25 cellular contexts compared by ENCODE assay signal in the genomic region with DNA sequence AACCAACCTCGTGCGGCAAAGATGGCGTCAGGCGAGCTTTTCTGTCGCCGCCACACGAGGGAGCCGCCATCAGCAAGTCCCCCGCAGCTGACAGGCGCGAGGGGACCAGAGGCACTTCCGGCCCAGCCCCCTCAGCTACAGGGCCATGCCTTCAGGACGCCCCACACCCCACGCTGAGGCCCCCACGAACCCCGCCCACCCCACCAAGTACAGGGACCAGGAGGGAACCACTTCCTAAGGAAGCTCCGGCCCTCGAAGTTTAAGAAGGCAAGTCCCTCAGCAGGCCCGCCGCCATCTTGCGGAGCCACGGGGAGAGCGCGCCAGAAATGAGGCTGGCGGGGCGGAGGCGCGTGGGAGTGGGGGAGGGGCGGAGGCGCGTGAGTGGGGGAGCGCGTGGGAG. TPM values are rescaled to one million over a fixed set of nuclear protein-coding genes. Genes with fewer than 3 reads are reported as not detected.
A peak's percentile ranks its signal among the peaks of the same experiment; 100 is the strongest.
DNase-seq lines count a peak whose midpoint lies in the region; ATAC-seq, FAIRE-seq and TF ChIP-seq lines count a peak whose summit lies in the region.
"Had no signal": no experiment of that assay in that cellular context is flagged by ENCODE, and none has a peak within 500 bp of the region (broad histone marks: within the 10 kb centered on the region; RNA-seq: fewer than 3 reads in every experiment).

No MANE protein-coding gene starts in this region.

- H2AK5ac ChIP-seq in mesendoderm (ENCODE audit: low read length), result no peak overlapping the region

- 59% methylated on average over 23 of the region's 33 CpGs for WGBS in K562 (ENCODE audit: insufficient coverage, low coverage, missing lambda C conversion rate)
- no CpG with 5 or more reads among the region's 33 CpGs for WGBS in mesendoderm (ENCODE audit: extremely low coverage, insufficient coverage, low lambda C conversion rate)

- H3K79me2 ChIP-seq in K562 (ENCODE audit: control insufficient read depth, insufficient read depth, low read length), result no peaks in the 10 kb centered on the region
- H3K79me2 ChIP-seq in mesendoderm (ENCODE audit: control insufficient read depth, insufficient read depth, low read length), result no peaks in the 10 kb centered on the region

- intact Hi-C loops in K562 (cut with micrococcal nuclease), result loop anchor here (5.0 kb wide), 2 partner anchors 223 to 1238 kb away; no protein-coding TSS in a partner anchor

- H3K9me1 ChIP-seq in K562 (ENCODE audit: control insufficient read depth, insufficient read depth, low read length), result no peaks in the 10 kb centered on the region

- no peak for FAIRE-seq in K562 (lab: Jason Lieb, UNC)

- H4K20me1 ChIP-seq in K562 (replicated peaks; ENCODE audit: control insufficient read depth, insufficient read depth, low read length), result no peaks in the 10 kb centered on the region

- H2BK120ac ChIP-seq in mesendoderm (ENCODE audit: low read depth, low read length), result no peak overlapping the region

- TF ChIP-seq RAD21 in K562 (CRISPR knock-in tag; conservative IDR thresholded peaks at IDR 0.05 in 1 of 2, IDR thresholded peaks at IDR 0.05 in 1 of 2), result no peak

- no peak overlapping the region for H3K4ac ChIP-seq in mesendoderm (ENCODE audit: low read depth, low read length)

- no peak for TF ChIP-seq POLR2A in K562 (conservative IDR thresholded peaks at IDR 0.05)

- no peak for ATAC-seq in K562
- ATAC-seq: Right ventricle myocardium inferior had no signal

- H2BK5ac ChIP-seq in mesendoderm (ENCODE audit: low read length), result no peak overlapping the region

- CTCF ChIA-PET in K562 (lab: Yijun Ruan, JAX; ENCODE audit: low intra/inter-chr PET ratio), result no interaction called here

- H3K4me3 ChIP-seq in K562 (no peak overlapping the region), mesendoderm (ENCODE audit: low read length) (no peak overlapping the region)
- H3K4me3 ChIP-seq: HAP-1, SJSA1 had no signal

- peaks cover 0 to 6% of the 10 kb centered on the region in 2 experiments; a peak in 1 of 5 replicates for H3K4me1 ChIP-seq in K562 (replicated peaks in 1 of 2; ENCODE audit: control insufficient read depth in 2 of 2, insufficient read depth in 2 of 2, low read length in 2 of 2)
- no peaks in the 10 kb centered on the region for H3K4me1 ChIP-seq in mesendoderm (ENCODE audit: control insufficient read depth, low read depth, low read length)
- H3K4me1 ChIP-seq: SJSA1 had no signal

- H3K36me3 ChIP-seq in K562 (ENCODE audit: control insufficient read depth, insufficient read depth, low read length) (no peaks in the 10 kb centered on the region), mesendoderm (ENCODE audit: control insufficient read depth, insufficient read depth, low read length) (no peaks in the 10 kb centered on the region)
- H3K36me3 ChIP-seq: HAP-1, SJSA1 had no signal

- H3K27ac ChIP-seq in K562 (ENCODE audit: extremely low read depth, low read depth, low read length) (no peak overlapping the region), mesendoderm (ENCODE audit: low read depth, low read length) (no peak overlapping the region)
- H3K27ac ChIP-seq: SJSA1 had no signal

- H4K5ac ChIP-seq in mesendoderm (ENCODE audit: low read length), result no peak overlapping the region

- in situ Hi-C loops in K562 (cut with MboI), result loop anchor here (10.0 kb wide), 2 partner anchors 630 to 800 kb away; no protein-coding TSS in a partner anchor

- no peaks in the 10 kb centered on the region for H3K79me1 ChIP-seq in mesendoderm (ENCODE audit: low read length)

- H4K8ac ChIP-seq in mesendoderm (ENCODE audit: low read depth, low read length), result no peak overlapping the region

- no peak overlapping the region for H3K56ac ChIP-seq in mesendoderm (ENCODE audit: low read length)

- H3K9me3 ChIP-seq in K562 (replicated peaks; ENCODE audit: control insufficient read depth, insufficient read depth, low read depth, low read length), result no peaks in the 10 kb centered on the region
- H3K9me3 ChIP-seq: HAP-1, SJSA1 had no signal

- no peak for TF ChIP-seq CTCF in K562 (IDR thresholded peaks at IDR 0.05 in 2 of 3, conservative IDR thresholded peaks at IDR 0.05 in 1 of 3; ENCODE audit: insufficient read depth in 2 of 3, low read depth in 1 of 3, low read length in 3 of 3)

- no peak overlapping the region for H2BK15ac ChIP-seq in mesendoderm (replicated peaks; ENCODE audit: low read depth)

- H3K23ac ChIP-seq in mesendoderm (ENCODE audit: low read length), result no peak overlapping the region

- H3K27me3 ChIP-seq in K562 (ENCODE audit: control insufficient read depth in 2 of 2, insufficient read depth in 2 of 2, low read length in 2 of 2), result no peaks in the 10 kb centered on the region
- H3K27me3 ChIP-seq in mesendoderm (ENCODE audit: insufficient read depth, low read length, poor library complexity), result no peaks in the 10 kb centered on the region
- H3K27me3 ChIP-seq: SJSA1 had no signal

- no peak for TF ChIP-seq EP300 in K562 (IDR thresholded peaks at IDR 0.05; ENCODE audit: low read length)

- DNase-seq in activated gamma-delta T cell (lab: John Stamatoyannopoulos, UW) (peak; percentile 4), activated gamma-delta T cell treated with Interleukin-2 at 50 U/mL for 16 hours (no peak), K562 (ENCODE audit: extremely low read depth in 1 of 4, low spot score in 3 of 4) (no peak), mesendoderm (peak; percentile 9), NCI-H2081 treated with DMSO at 0.1 percent for 48 hours (lab: John Stamatoyannopoulos, UW) (no peak), NCI-H1417 (lab: John Stamatoyannopoulos, UW) (no peak), OCI-M1 (lab: John Stamatoyannopoulos, UW) (no peak)
- DNase-seq: EL; GF-D8; KG1; NCI-H1092; NCI-H146; NCI-H2029 treated with DMSO at 0.1 percent for 48 hours; NCI-H2171; NCI-H345; NCI-H524; NCI-H774; NK-92 treated with Interleukin-12 subunit alpha and Interleukin-12 subunit beta, amount 100 ng/mL, for 24 hours had no signal

- BruUV-seq in K562 (replicated peaks; lab: Mats Ljungman, UMichigan), result no TSS peak

- H3K9ac ChIP-seq in K562 (ENCODE audit: insufficient read depth in 1 of 2, low read depth in 2 of 2, low read length in 2 of 2) (no peak overlapping the region), mesendoderm (ENCODE audit: low read length) (no peak overlapping the region)

- H3K4me2 ChIP-seq in K562 (ENCODE audit: insufficient read depth, low read length) (no peak overlapping the region), mesendoderm (ENCODE audit: low read length) (no peak overlapping the region)

- H3K18ac ChIP-seq in mesendoderm (ENCODE audit: low read length), result no peak overlapping the region

- no peak overlapping the region for H2AFZ ChIP-seq in K562 (ENCODE audit: low read depth, low read length)

- POLR2A ChIA-PET in K562 (lab: Yijun Ruan, JAX), result no interaction called here

TF ChIP-seq in K562, 482 proteins besides CTCF, POLR2A, EP300 and RAD21:
- TF ChIP-seq GATA2 (CRISPR knock-in tag; IDR thresholded peaks at IDR 0.05) (no peak), NR0B1 (IDR thresholded peaks at IDR 0.05; ENCODE audit: partially characterized antibody) (no peak), PCBP1 (IDR thresholded peaks at IDR 0.05; ENCODE audit: low read depth, low read length, poor library complexity, severe bottlenecking) (peak; percentile 2)

RNA-seq across cellular contexts. Expression of gene DAZL, which starts 0.8 kb away (rescaled TPM):
- total RNA-seq in K562 (2011; cell fraction: chromatin; rRNA removed; ENCODE audit: low replicate concordance), result not detected in 2 replicates
- total RNA-seq in K562 (2011; cell fraction: nucleolus; rRNA removed), result not detected in 2 replicates
- total RNA-seq in K562 (2011; cell fraction: nucleoplasm; rRNA removed), result not detected in 2 replicates
- total RNA-seq in K562 (2014; rRNA removed) (not detected in 2 replicates), K562 (2014; rRNA removed; fragmentation: Illumina TruSeq; extraction: Trizol) (not detected in 2 replicates), K562 (2015; rRNA removed; fragmentation: Illumina TruSeq; extraction: Trizol) (not detected in 2 replicates), K562 (2021) (not detected in 2 replicates)
- polyA plus RNA-seq in K562 (2011; rRNA removed) (not detected in 2 replicates), K562 (2014; fragmentation: Illumina TruSeq; extraction: Trizol) (not detected in 2 replicates), K562 (2014; fragmentation: Nextera tagmentation; extraction: Ambion mirVana) (not detected), K562 (2014; rRNA removed) (not detected in 2 replicates)
- polyA plus RNA-seq in K562 (2011; cell fraction: cytosol; rRNA removed), result not detected in 2 replicates
- not detected in 2 replicates for polyA plus RNA-seq in K562 (2011; cell fraction: nucleus; rRNA removed)
- polyA plus RNA-seq in K562 (2012), result not detected in 2 replicates
- not detected in 2 replicates for polyA minus RNA-seq in K562 (2011; rRNA and poly(A)+ RNA removed)
- polyA minus RNA-seq in K562 (2011; cell fraction: cytosol; rRNA and poly(A)+ RNA removed), result not detected in 2 replicates
- polyA minus RNA-seq in K562 (2011; cell fraction: nucleus; rRNA and poly(A)+ RNA removed), result not detected in 2 replicates
- polyA plus RNA-seq in mesendoderm (2013, experiment 1 of 2), result 0.22 TPM
- 0.41 TPM for polyA plus RNA-seq in mesendoderm (2013, experiment 2 of 2)
- total RNA-seq: A172, B cell, HT1080, Right ventricle myocardium inferior, SJSA1 had no signal
- polyA plus RNA-seq: CD14-positive monocyte had no signal

Comparison
In these comparisons a context has a peak if more than half of its experiments do, and no peak if none do; other contexts are left out.
1. DNase-seq: peak in activated gamma-delta T cell (single experiment) and mesendoderm (single experiment); none in activated gamma-delta T cell treated with Interleukin-2 at 50 U/mL for 16 hours (single experiment), K562 (0 of 4), NCI-H2081 treated with DMSO at 0.1 percent for 48 hours (single experiment), NCI-H1417 (0 of 3) and OCI-M1 (single experiment).